15 cellular contexts compared by ENCODE assay signal in the genomic region with DNA sequence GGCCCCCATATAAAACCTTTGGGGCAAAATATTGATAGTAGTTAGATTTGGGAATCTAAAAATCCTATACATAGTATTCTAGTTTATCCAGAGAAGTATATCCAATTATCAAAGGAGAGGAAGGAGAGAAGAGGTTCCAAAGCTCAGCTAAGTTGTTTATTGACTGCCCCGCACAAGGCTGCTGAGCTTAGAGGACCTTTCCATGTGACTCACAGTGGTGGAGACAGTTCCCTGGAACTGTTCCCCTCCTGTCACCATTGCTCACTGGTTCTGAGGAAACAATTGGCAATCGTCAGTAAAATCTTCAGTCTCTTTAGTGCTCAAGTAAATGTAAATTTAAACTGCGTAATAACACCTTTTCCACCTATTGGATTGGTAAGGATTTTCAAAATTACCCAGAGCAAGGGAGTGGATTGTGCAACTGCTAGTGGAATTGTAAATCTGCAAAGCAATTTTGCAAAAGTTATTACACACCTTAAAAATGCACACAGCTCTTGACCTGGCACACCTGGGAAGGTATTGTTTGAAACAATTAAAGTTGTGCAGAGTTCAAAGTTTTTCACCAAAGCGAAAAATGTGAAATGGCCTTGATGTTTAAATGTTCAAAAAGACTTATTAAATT.
A peak's percentile ranks its signal among the peaks of the same experiment; 100 is the strongest.
DNase-seq lines count a peak whose midpoint lies in the region; ATAC-seq and TF ChIP-seq lines count a peak whose summit lies in the region.
"Had no signal": no experiment of that assay in that cellular context is flagged by ENCODE, and none has a peak within 500 bp of the region (broad histone marks: within the 10 kb centered on the region; RNA-seq: fewer than 3 reads in every experiment).

No MANE protein-coding gene starts in this region.

- TF ChIP-seq EP300 in esophagus muscularis mucosa (IDR thresholded peaks at IDR 0.05): no peak

- WGBS in esophagus muscularis mucosa: 50% methylated on average over 4 of the region's 4 CpGs

- TF ChIP-seq CTCF in esophagus muscularis mucosa (IDR thresholded peaks at IDR 0.05) (no peak), mucosa of descending colon (IDR thresholded peaks at IDR 0.05) (no peak)

- intact Hi-C loops in esophagus muscularis mucosa (cut with DNase I): no loop called here
- intact Hi-C loops in mucosa of descending colon (cut with DNase I, micrococcal nuclease): no loop called here

- peak overlapping the region in 3 of 4 donors; percentile 55 to 78 (median 70) for H3K27ac ChIP-seq in esophagus muscularis mucosa (replicated peaks in 1 of 4)
- H3K27ac ChIP-seq: RWPE1, upper lobe of left lung had no signal

- ATAC-seq in mucosa of descending colon (peak; percentile 65), HG03565 (IDR thresholded peaks at IDR 0.05; ENCODE audit: unreplicated experiment) (no peak)
- ATAC-seq: effector memory CD8-positive, alpha-beta T cell had no signal

- H3K27me3 ChIP-seq in esophagus muscularis mucosa: no peaks in the 10 kb centered on the region
- H3K27me3 ChIP-seq: upper lobe of left lung had no signal

- H3K4me3 ChIP-seq in esophagus muscularis mucosa (no peak overlapping the region), mucosa of descending colon (no peak overlapping the region)
- H3K4me3 ChIP-seq: upper lobe of left lung had no signal

- H3K9me3 ChIP-seq in esophagus muscularis mucosa: no peaks in the 10 kb centered on the region
- H3K9me3 ChIP-seq in mucosa of descending colon: no peaks in the 10 kb centered on the region
- H3K9me3 ChIP-seq: upper lobe of left lung had no signal

- TF ChIP-seq POLR2A in esophagus muscularis mucosa (IDR thresholded peaks at IDR 0.05; ENCODE audit: low read depth): no peak

- peak; percentile 80 for DNase-seq in AG08395 (ENCODE audit: low spot score)
- DNase-seq in M059J (ENCODE audit: low read depth): peak; percentile 28
- DNase-seq in esophagus muscularis mucosa (ENCODE audit: extremely low spot score): no peak
- peak in 1 of 3 donors; percentile 33 for DNase-seq in mucosa of descending colon
- DNase-seq in putamen (ENCODE audit: low spot score): no peak
- DNase-seq in RKO (ENCODE audit: low spot score): no peak
- DNase-seq in cerebellar nuclear complex (lab: John Stamatoyannopoulos, UW): no peak
- DNase-seq: DMS79; effector memory CD8-positive, alpha-beta T cell; MM.1S; NCI-H226; T1000 had no signal

- H3K36me3 ChIP-seq in esophagus muscularis mucosa (no peaks in the 10 kb centered on the region), mucosa of descending colon (ENCODE audit: low read depth) (no peaks in the 10 kb centered on the region)
- H3K36me3 ChIP-seq: upper lobe of left lung had no signal

- peaks cover 26 to 68% (median 60%) of the 10 kb centered on the region in 4 donors for H3K4me1 ChIP-seq in esophagus muscularis mucosa
- peaks cover 4% of the 10 kb centered on the region for H3K4me1 ChIP-seq in mucosa of descending colon (ENCODE audit: low read depth)

Comparison
In these comparisons a context has a peak if more than half of its experiments do, and no peak if none do; other contexts are left out.
1. DNase-seq: peak in AG08395 (single experiment) and M059J (single experiment); none in esophagus muscularis mucosa (single experiment), putamen (single experiment), RKO (single experiment) and cerebellar nuclear complex (0 of 2).